16 cellular contexts compared by ENCODE assay signal in the genomic region with DNA sequence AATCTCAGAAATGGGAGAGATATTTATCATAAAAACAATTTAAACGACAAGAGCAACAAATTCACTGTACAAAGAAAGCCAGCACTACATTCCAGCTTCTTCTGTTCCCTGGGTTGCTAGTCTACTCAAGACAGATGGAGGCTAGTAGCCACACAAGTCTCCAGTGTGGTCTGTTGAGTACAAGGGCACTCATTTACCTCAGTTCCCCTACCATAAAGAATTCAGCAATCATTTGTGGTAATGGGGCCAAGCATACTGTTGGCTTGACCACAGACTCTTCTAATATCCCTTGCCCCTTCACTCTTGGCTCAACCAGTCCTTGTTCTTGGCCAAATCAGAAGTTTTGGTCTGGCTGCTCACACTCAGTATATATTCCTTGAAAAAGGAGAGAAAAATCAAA.
DNase-seq lines count a peak whose midpoint lies in the region; ATAC-seq and TF ChIP-seq lines count a peak whose summit lies in the region.
"Had no signal": no experiment of that assay in that cellular context is flagged by ENCODE, and none has a peak within 500 bp of the region (broad histone marks: within the 10 kb centered on the region; RNA-seq: fewer than 3 reads in every experiment).

No MANE protein-coding gene starts in this region.

- H4K20me1 ChIP-seq in smooth muscle cell (ENCODE audit: low read depth) = no peaks in the 10 kb centered on the region
- H4K20me1 ChIP-seq: BLaER1 had no signal

- H3K27ac ChIP-seq in SJSA1 (peak overlapping the region; percentile 84), smooth muscle cell (ENCODE audit: low read depth) (peak overlapping the region; percentile 97)
- H3K27ac ChIP-seq: BLaER1, C4-2B had no signal

- H3F3A ChIP-seq in smooth muscle cell (ENCODE audit: low read depth) = no peaks in the 10 kb centered on the region

- WGBS in smooth muscle cell (ENCODE audit: low lambda C conversion rate) = 88% methylated on average over 1 of the region's 1 CpG

- intact Hi-C loops in Right ventricle myocardium inferior (cut with DNase I) = no loop called here

- H3K36me3 ChIP-seq in SJSA1 = no peaks in the 10 kb centered on the region
- no peaks in the 10 kb centered on the region for H3K36me3 ChIP-seq in smooth muscle cell (ENCODE audit: low read depth)
- H3K36me3 ChIP-seq: BLaER1 had no signal

- H3K4me3 ChIP-seq in SJSA1 (no peak overlapping the region), astrocyte of the spinal cord (ENCODE audit: low read depth, low read length) (no peak overlapping the region), smooth muscle cell (no peak overlapping the region)
- H3K4me3 ChIP-seq: BLaER1, GM23248 had no signal

- H3K27me3 ChIP-seq in SJSA1 (replicated peaks) (no peaks in the 10 kb centered on the region), smooth muscle cell (ENCODE audit: low read depth) (no peaks in the 10 kb centered on the region)
- H3K27me3 ChIP-seq: BLaER1 had no signal

- DNase-seq in SJSA1 (ENCODE audit: low read depth in 1 of 2, low spot score in 2 of 2) (no peak), astrocyte of the spinal cord (ENCODE audit: low read depth, low spot score) (peak; percentile 53), smooth muscle cell (lab: John Stamatoyannopoulos, UW; ENCODE audit: unreplicated experiment) (no peak), NCI-H82 (lab: John Stamatoyannopoulos, UW) (no peak), Right ventricle myocardium inferior (ENCODE audit: missing footprints) (no peak)
- DNase-seq: Caco-2; CD4-positive, CD25-positive, alpha-beta regulatory T cell; CD8-positive, alpha-beta T cell; DMS153; DND-41; H7; HCEC 1CT had no signal

- H3K9me3 ChIP-seq in SJSA1 (replicated peaks) (no peaks in the 10 kb centered on the region), smooth muscle cell (replicated peaks; ENCODE audit: low read depth) (no peaks in the 10 kb centered on the region)
- H3K9me3 ChIP-seq: BLaER1, Caco-2 had no signal

- peak overlapping the region; percentile 65 for H3K4me2 ChIP-seq in smooth muscle cell
- H3K4me2 ChIP-seq: BLaER1 had no signal

- in situ Hi-C loops in astrocyte of the spinal cord (cut with HindIII; ENCODE audit: low sequenced_read_pairs) = no loop called here

- no peak for ATAC-seq in GM19324 (IDR thresholded peaks at IDR 0.05; ENCODE audit: low FRiP score, unreplicated experiment)
- ATAC-seq in Right ventricle myocardium inferior = no peak
- ATAC-seq: CD8-positive, alpha-beta T cell had no signal

- no peak for TF ChIP-seq CTCF in astrocyte of the spinal cord (IDR thresholded peaks at IDR 0.05; ENCODE audit: low read depth, low read length)
- no peak for TF ChIP-seq CTCF in smooth muscle cell (IDR thresholded peaks at IDR 0.05; ENCODE audit: borderline replicate concordance, insufficient read depth, poor library complexity, severe bottlenecking)

- H3K9ac ChIP-seq in smooth muscle cell (ENCODE audit: low read depth) = peak overlapping the region; percentile 73
- H3K9ac ChIP-seq: BLaER1, GM23248 had no signal

- peak overlapping the region; percentile 29 for H2AFZ ChIP-seq in smooth muscle cell (ENCODE audit: low read depth)
- H2AFZ ChIP-seq: GM23248 had no signal

- H3K4me1 ChIP-seq in SJSA1 (replicated peaks) (peaks cover 25% of the 10 kb centered on the region), smooth muscle cell (ENCODE audit: low read depth) (peaks cover 9% of the 10 kb centered on the region)
- H3K4me1 ChIP-seq: BLaER1, Caco-2 had no signal

- H3K79me2 ChIP-seq in smooth muscle cell (ENCODE audit: low read depth) = no peaks in the 10 kb centered on the region
